ENCODE assay signal across 8 cellular contexts in genomic region chr17:44005865-44006580, GRCh38. TPM values are rescaled to one million over a fixed set of nuclear protein-coding genes. Genes with fewer than 3 reads are reported as not detected.
DNase-seq lines count a peak whose midpoint lies in the region; ATAC-seq and TF ChIP-seq lines count a peak whose summit lies in the region.

No MANE protein-coding gene starts in this region.

- peaks cover 21 to 77% (median 58%) of the 10 kb centered on the region in 4 donors for H3K4me1 ChIP-seq in liver (ENCODE audit: control insufficient read depth in 4 of 4, insufficient read depth in 4 of 4, low read length in 3 of 4)

- H3K4me3 ChIP-seq in liver (ENCODE audit: low read depth in 1 of 3, low read length in 3 of 3), result peak overlapping the region; percentile 78 to 90 (median 81)

- TF ChIP-seq RAD21 in liver (IDR thresholded peaks at IDR 0.05), result no peak

- peaks cover 10% of the 10 kb centered on the region for H3K36me3 Mint-ChIP-seq in central memory CD8-positive, alpha-beta T cell (ENCODE audit: insufficient read depth)

- WGBS in liver, result 1% methylated on average over 60 of the region's 60 CpGs

- H3K27ac Mint-ChIP-seq in central memory CD8-positive, alpha-beta T cell (ENCODE audit: low read depth), result peak overlapping the region; percentile 55

- peaks cover 4 to 17% (median 13%) of the 10 kb centered on the region in 4 donors for H3K36me3 ChIP-seq in liver (ENCODE audit: control insufficient read depth in 4 of 4, insufficient read depth in 3 of 4, low read depth in 1 of 4, low read length in 3 of 4)

- peaks cover 9% of the 10 kb centered on the region for H3K27me3 Mint-ChIP-seq in central memory CD8-positive, alpha-beta T cell

- peak; percentile 31 for ATAC-seq in central memory CD8-positive, alpha-beta T cell (replicated peaks; ENCODE audit: extremely low read depth, poor library complexity, severe bottlenecking)
- ATAC-seq in stimulated activated naive CD8-positive, alpha-beta T cell treated with anti-CD3 and anti-CD28 coated beads, Interleukin-15, Interleukin-2, amounts not matched to agents 100 U/mL and 50 U/mL, for 24 hours, result peak; percentile 3

- DNase-seq in activated gamma-delta T cell treated with Interleukin-2 at 50 U/mL for 16 hours (peak; percentile 25), activated gamma-delta T cell (lab: John Stamatoyannopoulos, UW) (no peak), T-helper 1 cell (peak in 3 of 5 donors; percentile 24 to 48 (median 32)), GDM1 (lab: John Stamatoyannopoulos, UW) (no peak), AG08395 (ENCODE audit: low spot score) (no peak)
- DNase-seq in central memory CD8-positive, alpha-beta T cell (ENCODE audit: low spot score in 2 of 2), result peak in 1 of 2 donors; percentile 21
- DNase-seq in stimulated activated naive CD8-positive, alpha-beta T cell treated with anti-CD3 and anti-CD28 coated beads, Interleukin-15, Interleukin-2, amounts not matched to agents 100 U/mL and 50 U/mL, for 24 hours, result peak; percentile 40

- H3K9ac ChIP-seq in liver (ENCODE audit: low read depth in 1 of 2, low read length in 2 of 2), result peak overlapping the region in 1 of 2 donors; percentile 56

- H3K9me3 ChIP-seq in liver (ENCODE audit: control insufficient read depth in 4 of 4, low read length in 3 of 4), result no peaks in the 10 kb centered on the region

- no peaks in the 10 kb centered on the region for H3K27me3 ChIP-seq in liver (ENCODE audit: control insufficient read depth in 4 of 4, insufficient read depth in 4 of 4, low read length in 3 of 4)

- H3K27ac ChIP-seq in liver (ENCODE audit: low read depth in 1 of 2, low read length in 2 of 2), result peak overlapping the region; percentile 94 to 98

- peaks cover 22% of the 10 kb centered on the region for H3K4me1 Mint-ChIP-seq in central memory CD8-positive, alpha-beta T cell

- no peaks in the 10 kb centered on the region for H3K9me3 Mint-ChIP-seq in central memory CD8-positive, alpha-beta T cell

- H3K4me3 Mint-ChIP-seq in central memory CD8-positive, alpha-beta T cell, result peak overlapping the region; percentile 86

- no peak for TF ChIP-seq CTCF in liver (IDR thresholded peaks at IDR 0.05; ENCODE audit: low read depth, low read length, missing input control)

TF ChIP-seq in liver, 16 proteins besides CTCF, POLR2A, EP300 and RAD21:
- TF ChIP-seq YY1 (IDR thresholded peaks at IDR 0.05), result no peak
- no peak for TF ChIP-seq TAF1 (conservative IDR thresholded peaks at IDR 0.05)
- TF ChIP-seq EGR1 (IDR thresholded peaks at IDR 0.05; ENCODE audit: low read depth in 2 of 2), result no peak
- TF ChIP-seq ZBTB33 (IDR thresholded peaks at IDR 0.05), result no peak

RNA-seq across cellular contexts. Expression of gene NAGS, which starts 1.6 kb away (rescaled TPM):
- 10 to 100 TPM; 21.5 to 29.4 TPM for total RNA-seq in liver
- 10 to 100 TPM; 27.1 to 29.8 TPM for polyA plus RNA-seq in liver

RNA-seq across cellular contexts. Expression of gene TMEM101, which starts 8.7 kb away (rescaled TPM):
- total RNA-seq in liver, result 10 to 100 TPM; 24.4 to 25.7 TPM
- 10 to 100 TPM; 12.0 to 18.4 TPM for polyA plus RNA-seq in liver

RNA-seq across cellular contexts. Expression of gene PYY, which starts 52.3 kb away (rescaled TPM):
- not detected for total RNA-seq in liver
- polyA plus RNA-seq in liver, result under 1 TPM in 1 of 2 donors, not detected in 1; 0.05 TPM

Comparison
In these comparisons a context has a peak if more than half of its experiments do, and no peak if none do; other contexts are left out.
1. DNase-seq: peak in activated gamma-delta T cell treated with Interleukin-2 at 50 U/mL for 16 hours (single experiment), T-helper 1 cell (3 of 5) and stimulated activated naive CD8-positive, alpha-beta T cell treated with anti-CD3 and anti-CD28 coated beads, Interleukin-15, Interleukin-2, amounts not matched to agents 100 U/mL and 50 U/mL, for 24 hours (single experiment); none in activated gamma-delta T cell (single experiment), GDM1 (single experiment) and AG08395 (single experiment).